ENCODE assay signal across 1 cellular context in the genomic region with DNA sequence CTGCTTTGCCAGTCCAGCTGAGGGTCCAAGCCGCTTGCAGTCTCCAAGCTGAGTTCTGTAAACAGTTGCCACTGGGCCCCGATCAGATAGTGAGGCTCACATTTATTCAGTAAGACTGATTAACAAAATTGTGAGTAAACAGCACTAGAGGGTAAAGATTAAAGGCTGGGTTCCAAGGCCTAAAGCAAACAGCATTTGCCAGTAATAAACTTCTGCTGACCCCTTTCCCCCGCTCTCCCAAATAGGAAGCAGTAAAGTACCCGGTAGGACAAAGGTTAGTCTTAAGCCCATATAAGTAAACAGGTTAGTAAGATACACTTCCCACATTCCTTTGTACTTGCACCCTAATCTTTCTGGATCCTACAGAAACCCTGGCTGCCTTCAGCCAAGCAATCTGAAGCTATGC.
TF ChIP-seq lines count a peak whose summit lies in the region.

No MANE protein-coding gene starts in this region.

TF ChIP-seq in HepG2, 621 proteins besides CTCF, POLR2A, EP300 and RAD21 (continued from another document and continues in another):
- TF ChIP-seq, protein P1, sequence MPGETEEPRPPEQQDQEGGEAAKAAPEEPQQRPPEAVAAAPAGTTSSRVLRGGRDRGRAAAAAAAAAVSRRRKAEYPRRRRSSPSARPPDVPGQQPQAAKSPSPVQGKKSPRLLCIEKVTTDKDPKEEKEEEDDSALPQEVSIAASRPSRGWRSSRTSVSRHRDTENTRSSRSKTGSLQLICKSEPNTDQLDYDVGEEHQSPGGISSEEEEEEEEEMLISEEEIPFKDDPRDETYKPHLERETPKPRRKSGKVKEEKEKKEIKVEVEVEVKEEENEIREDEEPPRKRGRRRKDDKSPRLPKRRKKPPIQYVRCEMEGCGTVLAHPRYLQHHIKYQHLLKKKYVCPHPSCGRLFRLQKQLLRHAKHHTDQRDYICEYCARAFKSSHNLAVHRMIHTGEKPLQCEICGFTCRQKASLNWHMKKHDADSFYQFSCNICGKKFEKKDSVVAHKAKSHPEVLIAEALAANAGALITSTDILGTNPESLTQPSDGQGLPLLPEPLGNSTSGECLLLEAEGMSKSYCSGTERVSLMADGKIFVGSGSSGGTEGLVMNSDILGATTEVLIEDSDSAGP (CRISPR knock-in tag; IDR thresholded peaks at IDR 0.05; ENCODE audit: borderline replicate concordance), result no peak
- TF ChIP-seq NFE2L2 (IDR thresholded peaks at IDR 0.05; ENCODE audit: low read length) (no peak), ZBTB20 (CRISPR knock-in tag; IDR thresholded peaks at IDR 0.05; ENCODE audit: borderline replicate concordance, low read depth) (peak; percentile 89; the same call in 1 of the 2 replicates), EHMT2 (IDR thresholded peaks at IDR 0.05; ENCODE audit: borderline replicate concordance, low read depth, low read length) (peak; percentile 24; the same call in 1 of the 2 replicates), ZNF607 (CRISPR knock-in tag; IDR thresholded peaks at IDR 0.05; ENCODE audit: borderline replicate concordance) (peak; percentile 35; the same call in 1 of the 2 replicates), MED1 (CRISPR knock-in tag; IDR thresholded peaks at IDR 0.05) (peak; percentile 91), ZNF720 (CRISPR knock-in tag; IDR thresholded peaks at IDR 0.05) (no peak), ZBTB7A (CRISPR knock-in tag; IDR thresholded peaks at IDR 0.05) (no peak), ELF4 (CRISPR knock-in tag; IDR thresholded peaks at IDR 0.05; ENCODE audit: borderline replicate concordance) (0 out of 2 replicates have a peak, but pooled peaks have one; percentile 26), HMG20B (CRISPR knock-in tag; conservative IDR thresholded peaks at IDR 0.05) (peak; percentile 89), ZNF326 (CRISPR knock-in tag; IDR thresholded peaks at IDR 0.05; ENCODE audit: borderline replicate concordance) (no peak), NR2F6 (IDR thresholded peaks at IDR 0.05) (peak; percentile 91), NR2F6 (CRISPR knock-in tag; IDR thresholded peaks at IDR 0.05) (peak; percentile 82), ZBTB7B (CRISPR knock-in tag; IDR thresholded peaks at IDR 0.05) (peak; percentile 89), NFYB (CRISPR knock-in tag; IDR thresholded peaks at IDR 0.05) (no peak; the same call in 1 of the 2 replicates), SOX6 (IDR thresholded peaks at IDR 0.05) (no peak), SOX6 (CRISPR knock-in tag; IDR thresholded peaks at IDR 0.05) (peak; percentile 93), PRPF4 (IDR thresholded peaks at IDR 0.05; ENCODE audit: low read depth, low read length, poor library complexity, severe bottlenecking) (no peak), ZNF775 (CRISPR knock-in tag; IDR thresholded peaks at IDR 0.05; ENCODE audit: borderline replicate concordance) (no peak), MEIS2 (CRISPR knock-in tag; IDR thresholded peaks at IDR 0.05) (no peak), ADNP (CRISPR knock-in tag; IDR thresholded peaks at IDR 0.05) (no peak), NCOA1 (CRISPR knock-in tag; IDR thresholded peaks at IDR 0.05) (peak; percentile 41; the same call in 1 of the 2 replicates), ZNF891 (CRISPR knock-in tag; IDR thresholded peaks at IDR 0.05) (no peak), PPARG (CRISPR knock-in tag; conservative IDR thresholded peaks at IDR 0.05) (peak; percentile 98), ELF1 (CRISPR knock-in tag; IDR thresholded peaks at IDR 0.05) (peak; percentile 47; the same call in 1 of the 2 replicates), ZNF282 (IDR thresholded peaks at IDR 0.05; ENCODE audit: partially characterized antibody) (no peak), ZNF616 (CRISPR knock-in tag; IDR thresholded peaks at IDR 0.05; ENCODE audit: low read depth) (no peak), ZNF160 (CRISPR knock-in tag; IDR thresholded peaks at IDR 0.05) (no peak), YEATS2 (CRISPR knock-in tag; IDR thresholded peaks at IDR 0.05; ENCODE audit: borderline replicate concordance) (peak; percentile 59; the same call in 1 of the 2 replicates), GATA4 (IDR thresholded peaks at IDR 0.05; ENCODE audit: borderline replicate concordance, low read depth) (peak; percentile 92; the same call in 1 of the 2 replicates), TCF7 (IDR thresholded peaks at IDR 0.05; ENCODE audit: low read depth) (peak; percentile 93), FOSL2 (CRISPR knock-in tag; IDR thresholded peaks at IDR 0.05) (peak; percentile 67), ERF (CRISPR knock-in tag; IDR thresholded peaks at IDR 0.05) (peak; percentile 95), NR3C1 (CRISPR knock-in tag; IDR thresholded peaks at IDR 0.05) (no peak), GPN1 (CRISPR knock-in tag; IDR thresholded peaks at IDR 0.05; ENCODE audit: borderline replicate concordance) (no peak), MTA3 (CRISPR knock-in tag; IDR thresholded peaks at IDR 0.05) (no peak), RXRB (CRISPR knock-in tag; IDR thresholded peaks at IDR 0.05; ENCODE audit: borderline replicate concordance) (peak; percentile 98), HOXD1 (CRISPR knock-in tag; IDR thresholded peaks at IDR 0.05) (peak; percentile 73; the same call in 1 of the 2 replicates), TSC22D2 (CRISPR knock-in tag; IDR thresholded peaks at IDR 0.05; ENCODE audit: borderline replicate concordance) (no peak), CEBPG (CRISPR knock-in tag; IDR thresholded peaks at IDR 0.05) (0 out of 2 replicates have a peak, but pooled peaks have one; percentile 48), ZFYVE20 (CRISPR knock-in tag; IDR thresholded peaks at IDR 0.05; ENCODE audit: borderline replicate concordance, low read depth) (no peak), ZFP1 (CRISPR knock-in tag; IDR thresholded peaks at IDR 0.05) (0 out of 2 replicates have a peak, but pooled peaks have one; percentile 65)
- TF ChIP-seq, protein P2, sequence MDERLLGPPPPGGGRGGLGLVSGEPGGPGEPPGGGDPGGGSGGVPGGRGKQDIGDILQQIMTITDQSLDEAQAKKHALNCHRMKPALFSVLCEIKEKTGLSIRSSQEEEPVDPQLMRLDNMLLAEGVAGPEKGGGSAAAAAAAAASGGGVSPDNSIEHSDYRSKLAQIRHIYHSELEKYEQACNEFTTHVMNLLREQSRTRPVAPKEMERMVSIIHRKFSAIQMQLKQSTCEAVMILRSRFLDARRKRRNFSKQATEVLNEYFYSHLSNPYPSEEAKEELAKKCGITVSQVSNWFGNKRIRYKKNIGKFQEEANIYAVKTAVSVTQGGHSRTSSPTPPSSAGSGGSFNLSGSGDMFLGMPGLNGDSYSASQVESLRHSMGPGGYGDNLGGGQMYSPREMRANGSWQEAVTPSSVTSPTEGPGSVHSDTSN (CRISPR knock-in tag; IDR thresholded peaks at IDR 0.05), result no peak
- TF ChIP-seq, protein P3, sequence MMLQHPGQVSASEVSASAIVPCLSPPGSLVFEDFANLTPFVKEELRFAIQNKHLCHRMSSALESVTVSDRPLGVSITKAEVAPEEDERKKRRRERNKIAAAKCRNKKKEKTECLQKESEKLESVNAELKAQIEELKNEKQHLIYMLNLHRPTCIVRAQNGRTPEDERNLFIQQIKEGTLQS (CRISPR knock-in tag; IDR thresholded peaks at IDR 0.05), result no peak
- TF ChIP-seq, protein P4, sequence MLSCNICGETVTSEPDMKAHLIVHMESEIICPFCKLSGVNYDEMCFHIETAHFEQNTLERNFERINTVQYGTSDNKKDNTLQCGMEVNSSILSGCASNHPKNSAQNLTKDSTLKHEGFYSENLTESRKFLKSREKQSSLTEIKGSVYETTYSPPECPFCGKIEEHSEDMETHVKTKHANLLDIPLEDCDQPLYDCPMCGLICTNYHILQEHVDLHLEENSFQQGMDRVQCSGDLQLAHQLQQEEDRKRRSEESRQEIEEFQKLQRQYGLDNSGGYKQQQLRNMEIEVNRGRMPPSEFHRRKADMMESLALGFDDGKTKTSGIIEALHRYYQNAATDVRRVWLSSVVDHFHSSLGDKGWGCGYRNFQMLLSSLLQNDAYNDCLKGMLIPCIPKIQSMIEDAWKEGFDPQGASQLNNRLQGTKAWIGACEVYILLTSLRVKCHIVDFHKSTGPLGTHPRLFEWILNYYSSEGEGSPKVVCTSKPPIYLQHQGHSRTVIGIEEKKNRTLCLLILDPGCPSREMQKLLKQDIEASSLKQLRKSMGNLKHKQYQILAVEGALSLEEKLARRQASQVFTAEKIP (CRISPR knock-in tag; IDR thresholded peaks at IDR 0.05; ENCODE audit: borderline replicate concordance), result no peak
- TF ChIP-seq, protein P5, sequence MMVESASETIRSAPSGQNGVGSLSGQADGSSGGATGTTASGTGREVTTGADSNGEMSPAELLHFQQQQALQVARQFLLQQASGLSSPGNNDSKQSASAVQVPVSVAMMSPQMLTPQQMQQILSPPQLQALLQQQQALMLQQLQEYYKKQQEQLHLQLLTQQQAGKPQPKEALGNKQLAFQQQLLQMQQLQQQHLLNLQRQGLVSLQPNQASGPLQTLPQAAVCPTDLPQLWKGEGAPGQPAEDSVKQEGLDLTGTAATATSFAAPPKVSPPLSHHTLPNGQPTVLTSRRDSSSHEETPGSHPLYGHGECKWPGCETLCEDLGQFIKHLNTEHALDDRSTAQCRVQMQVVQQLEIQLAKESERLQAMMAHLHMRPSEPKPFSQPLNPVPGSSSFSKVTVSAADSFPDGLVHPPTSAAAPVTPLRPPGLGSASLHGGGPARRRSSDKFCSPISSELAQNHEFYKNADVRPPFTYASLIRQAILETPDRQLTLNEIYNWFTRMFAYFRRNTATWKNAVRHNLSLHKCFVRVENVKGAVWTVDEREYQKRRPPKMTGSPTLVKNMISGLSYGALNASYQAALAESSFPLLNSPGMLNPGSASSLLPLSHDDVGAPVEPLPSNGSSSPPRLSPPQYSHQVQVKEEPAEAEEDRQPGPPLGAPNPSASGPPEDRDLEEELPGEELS (CRISPR knock-in tag; IDR thresholded peaks at IDR 0.05), result peak; percentile 99
- TF ChIP-seq, protein P6, sequence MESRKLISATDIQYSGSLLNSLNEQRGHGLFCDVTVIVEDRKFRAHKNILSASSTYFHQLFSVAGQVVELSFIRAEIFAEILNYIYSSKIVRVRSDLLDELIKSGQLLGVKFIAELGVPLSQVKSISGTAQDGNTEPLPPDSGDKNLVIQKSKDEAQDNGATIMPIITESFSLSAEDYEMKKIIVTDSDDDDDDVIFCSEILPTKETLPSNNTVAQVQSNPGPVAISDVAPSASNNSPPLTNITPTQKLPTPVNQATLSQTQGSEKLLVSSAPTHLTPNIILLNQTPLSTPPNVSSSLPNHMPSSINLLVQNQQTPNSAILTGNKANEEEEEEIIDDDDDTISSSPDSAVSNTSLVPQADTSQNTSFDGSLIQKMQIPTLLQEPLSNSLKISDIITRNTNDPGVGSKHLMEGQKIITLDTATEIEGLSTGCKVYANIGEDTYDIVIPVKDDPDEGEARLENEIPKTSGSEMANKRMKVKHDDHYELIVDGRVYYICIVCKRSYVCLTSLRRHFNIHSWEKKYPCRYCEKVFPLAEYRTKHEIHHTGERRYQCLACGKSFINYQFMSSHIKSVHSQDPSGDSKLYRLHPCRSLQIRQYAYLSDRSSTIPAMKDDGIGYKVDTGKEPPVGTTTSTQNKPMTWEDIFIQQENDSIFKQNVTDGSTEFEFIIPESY (CRISPR knock-in tag; IDR thresholded peaks at IDR 0.05), result no peak
- TF ChIP-seq, protein P7, sequence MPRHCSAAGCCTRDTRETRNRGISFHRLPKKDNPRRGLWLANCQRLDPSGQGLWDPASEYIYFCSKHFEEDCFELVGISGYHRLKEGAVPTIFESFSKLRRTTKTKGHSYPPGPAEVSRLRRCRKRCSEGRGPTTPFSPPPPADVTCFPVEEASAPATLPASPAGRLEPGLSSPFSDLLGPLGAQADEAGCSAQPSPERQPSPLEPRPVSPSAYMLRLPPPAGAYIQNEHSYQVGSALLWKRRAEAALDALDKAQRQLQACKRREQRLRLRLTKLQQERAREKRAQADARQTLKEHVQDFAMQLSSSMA (CRISPR knock-in tag; IDR thresholded peaks at IDR 0.05), result no peak
- TF ChIP-seq, protein P8, sequence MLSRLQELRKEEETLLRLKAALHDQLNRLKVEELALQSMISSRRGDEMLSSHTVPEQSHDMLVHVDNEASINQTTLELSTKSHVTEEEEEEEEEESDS (CRISPR knock-in tag; IDR thresholded peaks at IDR 0.05; ENCODE audit: borderline replicate concordance), result no peak
- TF ChIP-seq, protein P9, sequence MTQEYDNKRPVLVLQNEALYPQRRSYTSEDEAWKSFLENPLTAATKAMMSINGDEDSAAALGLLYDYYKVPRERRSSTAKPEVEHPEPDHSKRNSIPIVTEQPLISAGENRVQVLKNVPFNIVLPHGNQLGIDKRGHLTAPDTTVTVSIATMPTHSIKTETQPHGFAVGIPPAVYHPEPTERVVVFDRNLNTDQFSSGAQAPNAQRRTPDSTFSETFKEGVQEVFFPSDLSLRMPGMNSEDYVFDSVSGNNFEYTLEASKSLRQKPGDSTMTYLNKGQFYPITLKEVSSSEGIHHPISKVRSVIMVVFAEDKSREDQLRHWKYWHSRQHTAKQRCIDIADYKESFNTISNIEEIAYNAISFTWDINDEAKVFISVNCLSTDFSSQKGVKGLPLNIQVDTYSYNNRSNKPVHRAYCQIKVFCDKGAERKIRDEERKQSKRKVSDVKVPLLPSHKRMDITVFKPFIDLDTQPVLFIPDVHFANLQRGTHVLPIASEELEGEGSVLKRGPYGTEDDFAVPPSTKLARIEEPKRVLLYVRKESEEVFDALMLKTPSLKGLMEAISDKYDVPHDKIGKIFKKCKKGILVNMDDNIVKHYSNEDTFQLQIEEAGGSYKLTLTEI (CRISPR knock-in tag; conservative IDR thresholded peaks at IDR 0.05), result no peak
- TF ChIP-seq, protein P10, sequence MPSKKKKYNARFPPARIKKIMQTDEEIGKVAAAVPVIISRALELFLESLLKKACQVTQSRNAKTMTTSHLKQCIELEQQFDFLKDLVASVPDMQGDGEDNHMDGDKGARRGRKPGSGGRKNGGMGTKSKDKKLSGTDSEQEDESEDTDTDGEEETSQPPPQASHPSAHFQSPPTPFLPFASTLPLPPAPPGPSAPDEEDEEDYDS (CRISPR knock-in tag; IDR thresholded peaks at IDR 0.05), result peak; percentile 26; the same call in 1 of the 2 replicates
- TF ChIP-seq, protein P11, sequence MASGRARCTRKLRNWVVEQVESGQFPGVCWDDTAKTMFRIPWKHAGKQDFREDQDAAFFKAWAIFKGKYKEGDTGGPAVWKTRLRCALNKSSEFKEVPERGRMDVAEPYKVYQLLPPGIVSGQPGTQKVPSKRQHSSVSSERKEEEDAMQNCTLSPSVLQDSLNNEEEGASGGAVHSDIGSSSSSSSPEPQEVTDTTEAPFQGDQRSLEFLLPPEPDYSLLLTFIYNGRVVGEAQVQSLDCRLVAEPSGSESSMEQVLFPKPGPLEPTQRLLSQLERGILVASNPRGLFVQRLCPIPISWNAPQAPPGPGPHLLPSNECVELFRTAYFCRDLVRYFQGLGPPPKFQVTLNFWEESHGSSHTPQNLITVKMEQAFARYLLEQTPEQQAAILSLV (CRISPR knock-in tag; IDR thresholded peaks at IDR 0.05; ENCODE audit: borderline replicate concordance), result no peak
- TF ChIP-seq, protein P12, sequence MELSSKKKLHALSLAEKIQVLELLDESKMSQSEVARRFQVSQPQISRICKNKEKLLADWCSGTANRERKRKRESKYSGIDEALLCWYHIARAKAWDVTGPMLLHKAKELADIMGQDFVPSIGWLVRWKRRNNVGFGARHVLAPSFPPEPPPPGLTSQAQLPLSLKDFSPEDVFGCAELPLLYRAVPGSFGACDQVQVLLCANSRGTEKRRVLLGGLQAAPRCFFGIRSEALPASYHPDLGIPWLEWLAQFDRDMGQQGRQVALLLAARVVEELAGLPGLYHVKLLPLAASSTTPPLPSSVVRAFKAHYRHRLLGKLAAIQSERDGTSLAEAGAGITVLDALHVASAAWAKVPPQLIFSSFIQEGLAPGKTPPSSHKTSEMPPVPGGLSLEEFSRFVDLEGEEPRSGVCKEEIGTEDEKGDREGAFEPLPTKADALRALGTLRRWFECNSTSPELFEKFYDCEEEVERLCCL (CRISPR knock-in tag; IDR thresholded peaks at IDR 0.05; ENCODE audit: borderline replicate concordance), result no peak
- TF ChIP-seq, protein P13, sequence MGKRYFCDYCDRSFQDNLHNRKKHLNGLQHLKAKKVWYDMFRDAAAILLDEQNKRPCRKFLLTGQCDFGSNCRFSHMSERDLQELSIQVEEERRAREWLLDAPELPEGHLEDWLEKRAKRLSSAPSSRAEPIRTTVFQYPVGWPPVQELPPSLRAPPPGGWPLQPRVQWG (CRISPR knock-in tag; IDR thresholded peaks at IDR 0.05; ENCODE audit: borderline replicate concordance, low read depth), result no peak
